ENCODE assay signal across 9 cellular contexts in genomic region chr1:9294440-9294773, GRCh38. TPM values are rescaled to one million over a fixed set of nuclear protein-coding genes. Genes with fewer than 3 reads are reported as not detected.
A peak's percentile ranks its signal among the peaks of the same experiment; 100 is the strongest.
DNase-seq lines count a peak whose midpoint lies in the region; ATAC-seq and TF ChIP-seq lines count a peak whose summit lies in the region.
"Had no signal": no experiment of that assay in that cellular context is flagged by ENCODE, and none has a peak within 500 bp of the region (broad histone marks: within the 10 kb centered on the region; RNA-seq: fewer than 3 reads in every experiment).

No MANE protein-coding gene starts in this region.

- no peaks in the 10 kb centered on the region for H3K9me3 Mint-ChIP-seq in activated CD8-positive, alpha-beta memory T cell treated with anti-CD3 and anti-CD28 coated beads, Interleukin-2, amount 10 ng/mL, durations not matched to agents 7 days and 5 days (ENCODE audit: low read depth)
- no peaks in the 10 kb centered on the region for H3K9me3 Mint-ChIP-seq in activated CD4-positive, alpha-beta memory T cell treated with anti-CD3 and anti-CD28 coated beads, Interleukin-2, amount 10 ng/mL, durations not matched to agents 7 days and 5 days

- TF ChIP-seq CTCF in kidney epithelial cell (IDR thresholded peaks at IDR 0.05; ENCODE audit: insufficient read depth, low read length, poor library complexity, severe bottlenecking) (no peak), thyroid gland (IDR thresholded peaks at IDR 0.05) (peak in 1 of 6 experiments; percentile 24)

- no peak for TF ChIP-seq POLR2A in thyroid gland (IDR thresholded peaks at IDR 0.05)
- no peak for TF ChIP-seq POLR2A in GM18505 (IDR thresholded peaks at IDR 0.05; ENCODE audit: borderline replicate concordance, extremely low read depth, insufficient read depth, insufficient read length)

- peaks cover 48 to 69% of the 10 kb centered on the region in 2 donors for H3K4me1 ChIP-seq in thyroid gland

- POLR2A ChIA-PET in activated CD4-positive, alpha-beta memory T cell treated with anti-CD3 and anti-CD28 coated beads, Interleukin-2, amount 10 ng/mL, durations not matched to agents 7 days and 5 days (lab: Charles Lee) = interaction anchor here (0.9 kb wide), 1 partner anchor 161 kb away, joined by 6 read pairs; no protein-coding TSS in a partner anchor

- 56 to 75% methylated on average over 5 to 6 of the region's 6 CpGs for WGBS in thyroid gland, 2 donors

- peak overlapping the region; percentile 9 to 94 (median 64) for H3K27ac ChIP-seq in thyroid gland

- intact Hi-C loops in thyroid gland (cut with DNase I) = no loop called here

- H3K27me3 Mint-ChIP-seq in activated CD8-positive, alpha-beta memory T cell treated with anti-CD3 and anti-CD28 coated beads, Interleukin-2, amount 10 ng/mL, durations not matched to agents 7 days and 5 days = peaks cover 15% of the 10 kb centered on the region
- H3K27me3 Mint-ChIP-seq in activated CD4-positive, alpha-beta memory T cell treated with anti-CD3 and anti-CD28 coated beads, Interleukin-2, amount 10 ng/mL, durations not matched to agents 7 days and 5 days = peaks cover 7% of the 10 kb centered on the region

- ATAC-seq in activated CD8-positive, alpha-beta memory T cell treated with anti-CD3 and anti-CD28 coated beads, Interleukin-2, amount 10 ng/mL, durations not matched to agents 7 days and 5 days = peak; percentile 6
- no peak for ATAC-seq in GM19452 (IDR thresholded peaks at IDR 0.05; ENCODE audit: unreplicated experiment)
- no peak for ATAC-seq in GM18505 (IDR thresholded peaks at IDR 0.05; ENCODE audit: unreplicated experiment)

- H3K27me3 ChIP-seq in kidney epithelial cell (ENCODE audit: control insufficient read depth, insufficient read depth, low read length) (no peaks in the 10 kb centered on the region), thyroid gland (no peaks in the 10 kb centered on the region)

- H3K36me3 ChIP-seq in kidney epithelial cell (ENCODE audit: control insufficient read depth, insufficient read depth, low read length) = no peaks in the 10 kb centered on the region
- no peaks in the 10 kb centered on the region for H3K36me3 ChIP-seq in thyroid gland

- DNase-seq in activated CD8-positive, alpha-beta memory T cell treated with anti-CD3 and anti-CD28 coated beads, Interleukin-2, amount 10 ng/mL, durations not matched to agents 7 days and 5 days = no peak
- DNase-seq in activated CD8-positive, alpha-beta memory T cell treated with anti-CD3 and anti-CD28 coated beads, Interleukin-2, amount 50 U/mL, for 4 hours = no peak
- peak; percentile 31 for DNase-seq in activated CD4-positive, alpha-beta memory T cell treated with anti-CD3 and anti-CD28 coated beads, Interleukin-2, amount 10 ng/mL, durations not matched to agents 7 days and 5 days
- no peak for DNase-seq in kidney epithelial cell (ENCODE audit: low read depth)
- no peak for DNase-seq in thyroid gland
- DNase-seq in Kasumi-1 (lab: John Stamatoyannopoulos, UW) = no peak
- DNase-seq: retina had no signal

- H3K4me3 ChIP-seq in kidney epithelial cell (ENCODE audit: low read depth, low read length) = peak overlapping the region; percentile 92
- H3K4me3 ChIP-seq in thyroid gland (replicated peaks in 1 of 3) = peak overlapping the region in 2 of 3 donors; percentile 73 to 86

- no peak overlapping the region for H3K4me3 Mint-ChIP-seq in activated CD8-positive, alpha-beta memory T cell treated with anti-CD3 and anti-CD28 coated beads, Interleukin-2, amount 10 ng/mL, durations not matched to agents 7 days and 5 days
- H3K4me3 Mint-ChIP-seq in activated CD4-positive, alpha-beta memory T cell treated with anti-CD3 and anti-CD28 coated beads, Interleukin-2, amount 10 ng/mL, durations not matched to agents 7 days and 5 days = no peak overlapping the region

- no peaks in the 10 kb centered on the region for H3K9me3 ChIP-seq in thyroid gland

- no peaks in the 10 kb centered on the region for H3K36me3 Mint-ChIP-seq in activated CD8-positive, alpha-beta memory T cell treated with anti-CD3 and anti-CD28 coated beads, Interleukin-2, amount 10 ng/mL, durations not matched to agents 7 days and 5 days
- H3K36me3 Mint-ChIP-seq in activated CD4-positive, alpha-beta memory T cell treated with anti-CD3 and anti-CD28 coated beads, Interleukin-2, amount 10 ng/mL, durations not matched to agents 7 days and 5 days (ENCODE audit: low read depth) = peaks cover 16% of the 10 kb centered on the region

- CTCF ChIA-PET in activated CD8-positive, alpha-beta memory T cell treated with anti-CD3 and anti-CD28 coated beads, Interleukin-2, amount 10 ng/mL, durations not matched to agents 7 days and 5 days (lab: Charles Lee) = interaction anchor here (1.5 kb wide), 1 partner anchor 27 kb away, joined by 5 read pairs; no protein-coding TSS in a partner anchor
- CTCF ChIA-PET in activated CD4-positive, alpha-beta memory T cell treated with anti-CD3 and anti-CD28 coated beads, Interleukin-2, amount 10 ng/mL, durations not matched to agents 7 days and 5 days (lab: Charles Lee) = interaction anchor here (0.6 to 1.5 kb wide), 7 partner anchors 10 to 203 kb away, joined by 3 to 9 read pairs (median 3); no protein-coding TSS in a partner anchor

- peaks cover 7% of the 10 kb centered on the region for H3K4me1 Mint-ChIP-seq in activated CD8-positive, alpha-beta memory T cell treated with anti-CD3 and anti-CD28 coated beads, Interleukin-2, amount 10 ng/mL, durations not matched to agents 7 days and 5 days
- peaks cover 22% of the 10 kb centered on the region for H3K4me1 Mint-ChIP-seq in activated CD4-positive, alpha-beta memory T cell treated with anti-CD3 and anti-CD28 coated beads, Interleukin-2, amount 10 ng/mL, durations not matched to agents 7 days and 5 days

- no peak overlapping the region for H3K27ac Mint-ChIP-seq in activated CD8-positive, alpha-beta memory T cell treated with anti-CD3 and anti-CD28 coated beads, Interleukin-2, amount 10 ng/mL, durations not matched to agents 7 days and 5 days
- no peak overlapping the region for H3K27ac Mint-ChIP-seq in activated CD4-positive, alpha-beta memory T cell treated with anti-CD3 and anti-CD28 coated beads, Interleukin-2, amount 10 ng/mL, durations not matched to agents 7 days and 5 days

RNA-seq across cellular contexts. Expression of gene SPSB1, which starts 1.7 kb away (rescaled TPM):
- total RNA-seq in activated CD8-positive, alpha-beta memory T cell treated with anti-CD3 and anti-CD28 coated beads, Interleukin-2, amount 10 ng/mL, durations not matched to agents 7 days and 5 days = 1 to 10 TPM; 8.2 to 9.0 TPM
- total RNA-seq in activated CD4-positive, alpha-beta memory T cell treated with anti-CD3 and anti-CD28 coated beads, Interleukin-2, amount 10 ng/mL, durations not matched to agents 7 days and 5 days = 10 to 100 TPM; 17.4 to 18.0 TPM
- total RNA-seq in kidney epithelial cell = 60.0 and 73.7 TPM in 2 replicates
- 10 to 100 TPM; 30.5 to 65.0 (median 36.2) TPM for total RNA-seq in thyroid gland

RNA-seq across cellular contexts. Expression of gene H6PD, which starts 59.8 kb away (rescaled TPM):
- total RNA-seq in activated CD8-positive, alpha-beta memory T cell treated with anti-CD3 and anti-CD28 coated beads, Interleukin-2, amount 10 ng/mL, durations not matched to agents 7 days and 5 days = 10 to 100 TPM; 13.2 to 13.5 TPM
- 10 to 100 TPM; 12.9 to 13.2 TPM for total RNA-seq in activated CD4-positive, alpha-beta memory T cell treated with anti-CD3 and anti-CD28 coated beads, Interleukin-2, amount 10 ng/mL, durations not matched to agents 7 days and 5 days
- 24.4 and 26.3 TPM in 2 replicates for total RNA-seq in kidney epithelial cell
- total RNA-seq in thyroid gland = 10 to 100 TPM; 36.3 to 64.2 (median 43.6) TPM
